8 cellular contexts compared by ENCODE assay signal in genomic region chr5:143405747-143406098, GRCh38. TPM values are rescaled to one million over a fixed set of nuclear protein-coding genes. Genes with fewer than 3 reads are reported as not detected.
DNase-seq lines count a peak whose midpoint lies in the region; ATAC-seq and TF ChIP-seq lines count a peak whose summit lies in the region.

No MANE protein-coding gene starts in this region.

- H2BK15ac ChIP-seq in mesenchymal stem cell (ENCODE audit: low read depth, poor library complexity, severe bottlenecking): peak overlapping the region; percentile 4

- no peaks in the 10 kb centered on the region for H3K27me3 Mint-ChIP-seq in activated naive CD4-positive, alpha-beta T cell treated with anti-CD3 and anti-CD28 coated beads, Interleukin-2, amount 10 ng/mL, durations not matched to agents 7 days and 5 days
- H3K27me3 Mint-ChIP-seq in brain: peaks cover 36% of the 10 kb centered on the region

- H3K18ac ChIP-seq in mesenchymal stem cell (ENCODE audit: low read depth in 1 of 2, low read length in 2 of 2): peak overlapping the region; percentile 86 to 98

- no peaks in the 10 kb centered on the region for H3K4me1 ChIP-seq in mesenchymal stem cell (ENCODE audit: control insufficient read depth, insufficient read depth, low read depth, low read length)
- no peaks in the 10 kb centered on the region for H3K4me1 ChIP-seq in urinary bladder (ENCODE audit: insufficient read depth)

- no peak overlapping the region for H4K91ac ChIP-seq in mesenchymal stem cell (ENCODE audit: low read length)

- no peaks in the 10 kb centered on the region for H3K9me3 Mint-ChIP-seq in activated naive CD4-positive, alpha-beta T cell treated with anti-CD3 and anti-CD28 coated beads, Interleukin-2, amount 10 ng/mL, durations not matched to agents 7 days and 5 days
- H3K9me3 Mint-ChIP-seq in brain: peaks cover 0 to 4% (median 3%) of the 10 kb centered on the region in 5 experiments

- peak overlapping the region; percentile 96 for H3K9ac ChIP-seq in mesenchymal stem cell (ENCODE audit: low read length)

- no peak for TF ChIP-seq CTCF in brain (conservative IDR thresholded peaks at IDR 0.05)
- TF ChIP-seq CTCF in GM10266 (IDR thresholded peaks at IDR 0.05; ENCODE audit: control insufficient read depth, insufficient read depth, low read depth, missing control alignments): no peak

- H2AK5ac ChIP-seq in mesenchymal stem cell (ENCODE audit: low read length, severe bottlenecking): no peak overlapping the region

- no peak overlapping the region for H3K23ac ChIP-seq in mesenchymal stem cell (ENCODE audit: low read length in 2 of 2)

- peak overlapping the region; percentile 93 for H3K27ac ChIP-seq in mesenchymal stem cell (ENCODE audit: low read length, poor library complexity, severe bottlenecking)
- peak overlapping the region; percentile 98 for H3K27ac ChIP-seq in urinary bladder (ENCODE audit: low read depth)

- H3K79me1 ChIP-seq in mesenchymal stem cell (replicated peaks; ENCODE audit: low read length, poor library complexity, severe bottlenecking): peaks cover 3% of the 10 kb centered on the region

- H2BK120ac ChIP-seq in mesenchymal stem cell (ENCODE audit: low read depth, low read length): peak overlapping the region; percentile 88

- H4K8ac ChIP-seq in mesenchymal stem cell (ENCODE audit: low read length): peak overlapping the region; percentile 94

- peak overlapping the region; percentile 86 for H2AFZ ChIP-seq in mesenchymal stem cell (ENCODE audit: low read depth, low read length)

- ATAC-seq in GM18861 (IDR thresholded peaks at IDR 0.05; ENCODE audit: unreplicated experiment): no peak

- 84% methylated on average over 3 of the region's 4 CpGs for WGBS in mesenchymal stem cell
- WGBS in urinary bladder: 84% methylated on average over 4 of the region's 4 CpGs

- peak overlapping the region; percentile 98 for H3K27ac Mint-ChIP-seq in activated naive CD4-positive, alpha-beta T cell treated with anti-CD3 and anti-CD28 coated beads, Interleukin-2, amount 10 ng/mL, durations not matched to agents 7 days and 5 days
- H3K27ac Mint-ChIP-seq in brain: peak overlapping the region; percentile 99 to 100 (median 99)

- H3K36me3 ChIP-seq in mesenchymal stem cell (ENCODE audit: control insufficient read depth in 1 of 2, insufficient read depth in 2 of 2, low read depth in 1 of 2, low read length in 2 of 2) (no peaks in the 10 kb centered on the region), urinary bladder (ENCODE audit: insufficient read depth) (no peaks in the 10 kb centered on the region)

- peaks cover 42% of the 10 kb centered on the region for H3K4me1 Mint-ChIP-seq in activated naive CD4-positive, alpha-beta T cell treated with anti-CD3 and anti-CD28 coated beads, Interleukin-2, amount 10 ng/mL, durations not matched to agents 7 days and 5 days
- peaks cover 32% of the 10 kb centered on the region for H3K4me1 Mint-ChIP-seq in brain

- peak overlapping the region; percentile 75 for H3K4me3 Mint-ChIP-seq in activated naive CD4-positive, alpha-beta T cell treated with anti-CD3 and anti-CD28 coated beads, Interleukin-2, amount 10 ng/mL, durations not matched to agents 7 days and 5 days
- peak overlapping the region; percentile 88 to 98 (median 97) for H3K4me3 Mint-ChIP-seq in brain

- H3K14ac ChIP-seq in mesenchymal stem cell (ENCODE audit: low read length in 2 of 2): no peak overlapping the region

- no peaks in the 10 kb centered on the region for H3K27me3 ChIP-seq in mesenchymal stem cell (ENCODE audit: control insufficient read depth in 1 of 2, insufficient read depth in 1 of 2, low read length in 2 of 2)

- H3K36me3 Mint-ChIP-seq in activated naive CD4-positive, alpha-beta T cell treated with anti-CD3 and anti-CD28 coated beads, Interleukin-2, amount 10 ng/mL, durations not matched to agents 7 days and 5 days: peaks cover 22% of the 10 kb centered on the region
- H3K36me3 Mint-ChIP-seq in brain: peaks cover under 1% of the 10 kb centered on the region

- no peak for DNase-seq in activated naive CD4-positive, alpha-beta T cell treated with anti-CD3 and anti-CD28 coated beads, Interleukin-2, amount 10 ng/mL, durations not matched to agents 7 days and 5 days
- no peak for DNase-seq in activated naive CD4-positive, alpha-beta T cell treated with anti-CD3 and anti-CD28 coated beads, Interleukin-2, amount 50 U/mL, for 16 hours
- no peak for DNase-seq in mesenchymal stem cell
- DNase-seq in stimulated activated CD4-positive, alpha-beta T cell treated with anti-CD3 and anti-CD28 coated beads, Interleukin-15, amount 100 ng/mL, for 24 hours: no peak
- DNase-seq in GM10266 (ENCODE audit: extremely low spot score): no peak

- H2BK5ac ChIP-seq in mesenchymal stem cell (ENCODE audit: low read depth, low read length, poor library complexity, severe bottlenecking): peak overlapping the region; percentile 60

- peak overlapping the region; percentile 87 for H3K4me2 ChIP-seq in mesenchymal stem cell (ENCODE audit: low read length, poor library complexity, severe bottlenecking)

- CTCF ChIA-PET in activated naive CD4-positive, alpha-beta T cell treated with anti-CD3 and anti-CD28 coated beads, Interleukin-2, amount 10 ng/mL, durations not matched to agents 7 days and 5 days (lab: Charles Lee): interaction anchor here (1.2 to 3.0 kb wide), 3 partner anchors 137 to 419 kb away, joined by 3 to 18 read pairs (median 16); no protein-coding TSS in a partner anchor

- peak overlapping the region in 1 of 2 experiments; percentile 47 for H2BK12ac ChIP-seq in mesenchymal stem cell (ENCODE audit: low read length in 2 of 2)

- peak overlapping the region; percentile 80 to 91 for H3K4ac ChIP-seq in mesenchymal stem cell (ENCODE audit: low read depth in 1 of 2, low read length in 2 of 2)

- no peaks in the 10 kb centered on the region for H3K9me3 ChIP-seq in mesenchymal stem cell (ENCODE audit: control insufficient read depth, low read length)

- H3K4me3 ChIP-seq in mesenchymal stem cell (ENCODE audit: insufficient read depth in 1 of 2, low read depth in 1 of 2, low read length in 2 of 2) (peak overlapping the region; percentile 82 to 97), urinary bladder (ENCODE audit: low read depth, low read length) (peak overlapping the region; percentile 83)

RNA-seq across cellular contexts. Expression of gene NR3C1, which starts 2.2 kb away (rescaled TPM):
- 7.2 TPM for polyA plus RNA-seq in brain (ENCODE audit: insufficient read depth, low read depth, low replicate concordance)
- 24.7 TPM for polyA plus RNA-seq in mesenchymal stem cell (2013, experiment 1 of 2)
- 24.3 TPM for polyA plus RNA-seq in mesenchymal stem cell (2013, experiment 2 of 2)
- total RNA-seq in urinary bladder: 80.2 TPM
- 29.2 TPM for polyA plus RNA-seq in urinary bladder
